Comparison of ENCODE assay signal across 1 cellular context in the genomic region with DNA sequence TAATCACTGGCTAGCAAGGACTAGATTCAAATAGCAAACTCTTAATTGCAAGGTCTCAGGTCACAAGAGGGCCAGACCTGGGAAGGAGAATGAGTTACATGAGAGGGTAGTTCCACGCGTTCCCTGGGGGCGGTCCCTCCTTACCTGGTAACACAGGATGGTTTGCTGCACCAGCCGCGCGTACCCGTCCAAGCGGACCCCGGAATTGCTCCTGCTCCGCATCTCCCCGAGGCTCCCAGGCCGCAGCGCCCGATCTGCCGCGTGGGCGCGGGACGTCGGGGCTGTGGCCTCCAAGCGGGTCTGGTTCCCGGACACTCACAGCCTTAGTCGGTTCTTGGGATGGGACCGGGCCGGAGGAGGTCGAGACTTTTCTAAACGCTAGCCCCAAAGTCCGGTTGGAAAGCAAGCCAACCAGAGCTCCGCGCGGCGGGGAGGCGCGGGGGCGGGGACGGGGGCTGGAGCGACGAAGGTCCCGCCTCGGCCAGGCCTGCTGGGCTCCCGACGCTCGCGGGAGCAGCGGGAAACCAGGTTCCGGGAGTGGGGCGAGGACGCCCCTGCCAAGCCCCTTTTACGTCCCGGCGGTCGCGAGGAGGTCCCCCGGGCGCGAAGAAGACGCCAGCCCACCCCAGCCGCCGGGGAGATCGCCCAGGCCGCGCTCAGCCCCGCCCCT.
TF ChIP-seq lines count a peak whose summit lies in the region.

A gene with protein sequence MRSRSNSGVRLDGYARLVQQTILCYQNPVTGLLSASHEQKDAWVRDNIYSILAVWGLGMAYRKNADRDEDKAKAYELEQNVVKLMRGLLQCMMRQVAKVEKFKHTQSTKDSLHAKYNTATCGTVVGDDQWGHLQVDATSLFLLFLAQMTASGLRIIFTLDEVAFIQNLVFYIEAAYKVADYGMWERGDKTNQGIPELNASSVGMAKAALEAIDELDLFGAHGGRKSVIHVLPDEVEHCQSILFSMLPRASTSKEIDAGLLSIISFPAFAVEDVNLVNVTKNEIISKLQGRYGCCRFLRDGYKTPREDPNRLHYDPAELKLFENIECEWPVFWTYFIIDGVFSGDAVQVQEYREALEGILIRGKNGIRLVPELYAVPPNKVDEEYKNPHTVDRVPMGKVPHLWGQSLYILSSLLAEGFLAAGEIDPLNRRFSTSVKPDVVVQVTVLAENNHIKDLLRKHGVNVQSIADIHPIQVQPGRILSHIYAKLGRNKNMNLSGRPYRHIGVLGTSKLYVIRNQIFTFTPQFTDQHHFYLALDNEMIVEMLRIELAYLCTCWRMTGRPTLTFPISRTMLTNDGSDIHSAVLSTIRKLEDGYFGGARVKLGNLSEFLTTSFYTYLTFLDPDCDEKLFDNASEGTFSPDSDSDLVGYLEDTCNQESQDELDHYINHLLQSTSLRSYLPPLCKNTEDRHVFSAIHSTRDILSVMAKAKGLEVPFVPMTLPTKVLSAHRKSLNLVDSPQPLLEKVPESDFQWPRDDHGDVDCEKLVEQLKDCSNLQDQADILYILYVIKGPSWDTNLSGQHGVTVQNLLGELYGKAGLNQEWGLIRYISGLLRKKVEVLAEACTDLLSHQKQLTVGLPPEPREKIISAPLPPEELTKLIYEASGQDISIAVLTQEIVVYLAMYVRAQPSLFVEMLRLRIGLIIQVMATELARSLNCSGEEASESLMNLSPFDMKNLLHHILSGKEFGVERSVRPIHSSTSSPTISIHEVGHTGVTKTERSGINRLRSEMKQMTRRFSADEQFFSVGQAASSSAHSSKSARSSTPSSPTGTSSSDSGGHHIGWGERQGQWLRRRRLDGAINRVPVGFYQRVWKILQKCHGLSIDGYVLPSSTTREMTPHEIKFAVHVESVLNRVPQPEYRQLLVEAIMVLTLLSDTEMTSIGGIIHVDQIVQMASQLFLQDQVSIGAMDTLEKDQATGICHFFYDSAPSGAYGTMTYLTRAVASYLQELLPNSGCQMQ (minus strand): TSS at position 404 of the 670 bp plus-strand sequence. CDS start 182 bp downstream, at position 222.

TF ChIP-seq in GM23338, 12 proteins besides CTCF, POLR2A, EP300 and RAD21 (continued from another document):
- TF ChIP-seq, protein P1, sequence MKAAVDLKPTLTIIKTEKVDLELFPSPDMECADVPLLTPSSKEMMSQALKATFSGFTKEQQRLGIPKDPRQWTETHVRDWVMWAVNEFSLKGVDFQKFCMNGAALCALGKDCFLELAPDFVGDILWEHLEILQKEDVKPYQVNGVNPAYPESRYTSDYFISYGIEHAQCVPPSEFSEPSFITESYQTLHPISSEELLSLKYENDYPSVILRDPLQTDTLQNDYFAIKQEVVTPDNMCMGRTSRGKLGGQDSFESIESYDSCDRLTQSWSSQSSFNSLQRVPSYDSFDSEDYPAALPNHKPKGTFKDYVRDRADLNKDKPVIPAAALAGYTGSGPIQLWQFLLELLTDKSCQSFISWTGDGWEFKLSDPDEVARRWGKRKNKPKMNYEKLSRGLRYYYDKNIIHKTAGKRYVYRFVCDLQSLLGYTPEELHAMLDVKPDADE (IDR thresholded peaks at IDR 0.05): no peak
- no peak for TF ChIP-seq NANOG (IDR thresholded peaks at IDR 0.05; ENCODE audit: borderline replicate concordance)
